In the genomic region with DNA sequence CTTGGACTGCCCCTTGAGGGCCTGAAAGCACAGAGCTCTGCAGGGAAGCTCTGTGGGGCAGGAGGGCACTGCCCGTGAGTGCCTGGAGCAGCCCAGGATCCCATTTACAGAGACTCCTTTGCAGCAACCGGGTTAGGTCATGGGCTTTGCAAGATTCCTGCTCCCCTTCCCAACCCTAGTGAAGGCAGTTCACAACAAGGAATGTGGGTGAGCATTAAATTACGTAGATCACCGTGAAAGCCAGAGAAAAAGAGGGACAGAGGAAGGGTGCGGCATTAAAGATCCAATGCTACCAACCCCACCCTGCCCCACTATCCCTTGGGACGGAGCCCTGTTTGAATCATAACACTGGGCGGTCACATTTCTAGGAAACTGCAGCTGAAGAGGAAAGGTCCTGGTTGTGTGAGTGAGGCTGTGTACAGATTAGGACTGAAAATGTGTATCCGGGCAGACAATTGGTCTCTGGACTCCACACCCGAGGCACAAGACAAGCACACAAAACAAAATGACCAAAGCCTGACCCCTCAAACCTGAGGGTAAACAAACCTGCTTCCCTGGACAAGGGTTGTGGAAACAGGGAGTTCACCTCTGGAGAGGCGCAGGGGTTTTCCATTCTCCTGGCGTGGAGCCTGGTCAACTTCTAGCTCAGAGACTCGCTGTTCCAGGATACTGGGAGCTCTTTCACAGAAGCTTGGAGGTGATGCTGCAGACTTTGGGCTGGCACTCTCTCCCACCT, we compare ENCODE assay signal across 14 cellular contexts. TPM values are rescaled to one million over a fixed set of nuclear protein-coding genes. Genes with fewer than 3 reads are reported as not detected.
A peak's percentile ranks its signal among the peaks of the same experiment; 100 is the strongest.
DNase-seq lines count a peak whose midpoint lies in the region; ATAC-seq, FAIRE-seq and TF ChIP-seq lines count a peak whose summit lies in the region.
"Had no signal": no experiment of that assay in that cellular context is flagged by ENCODE, and none has a peak within 500 bp of the region (broad histone marks: within the 10 kb centered on the region; RNA-seq: fewer than 3 reads in every experiment).

No MANE protein-coding gene starts in this region.

- no peak overlapping the region for H3K27ac ChIP-seq in CD4-positive, CD25-positive, alpha-beta regulatory T cell (ENCODE audit: insufficient read depth, low read length, poor library complexity, severe bottlenecking)
- H3K27ac ChIP-seq in keratinocyte (ENCODE audit: control insufficient read depth, insufficient read depth, low read length) = no peak overlapping the region
- no peak overlapping the region for H3K27ac ChIP-seq in SJCRH30
- H3K27ac ChIP-seq: BLaER1, RWPE1 had no signal

- no peak for TF ChIP-seq CTCF in keratinocyte (optimal IDR thresholded peaks at IDR 0.05 in 1 of 3, IDR thresholded peaks at IDR 0.05 in 1 of 3, conservative IDR thresholded peaks at IDR 0.05 in 1 of 3; ENCODE audit: extremely low read depth in 1 of 3, insufficient read depth in 2 of 3, low read length in 3 of 3)

- peak overlapping the region; percentile 20 to 97 (median 73) for H3K27ac Mint-ChIP-seq in CD4-positive, CD25-positive, alpha-beta regulatory T cell
- H3K27ac Mint-ChIP-seq: activated naive CD8-positive, alpha-beta T cell treated with anti-CD3 and anti-CD28 coated beads for 36 hours had no signal

- no peaks in the 10 kb centered on the region for H3K27me3 ChIP-seq in CD4-positive, CD25-positive, alpha-beta regulatory T cell (ENCODE audit: control insufficient read depth, insufficient read depth, low read length)
- no peaks in the 10 kb centered on the region for H3K27me3 ChIP-seq in keratinocyte (ENCODE audit: control insufficient read depth, extremely low read depth, insufficient read depth, low read length)
- no peaks in the 10 kb centered on the region for H3K27me3 ChIP-seq in SJCRH30
- H3K27me3 ChIP-seq: BLaER1 had no signal

- H4K20me1 ChIP-seq in keratinocyte (ENCODE audit: control insufficient read depth, extremely low read depth, insufficient read depth, low read length) = no peaks in the 10 kb centered on the region
- H4K20me1 ChIP-seq: BLaER1 had no signal

- no peaks in the 10 kb centered on the region for H3K36me3 Mint-ChIP-seq in CD4-positive, CD25-positive, alpha-beta regulatory T cell

- no peaks in the 10 kb centered on the region for H3K9me1 ChIP-seq in keratinocyte (ENCODE audit: control insufficient read depth, extremely low read depth, insufficient read depth, low read length)

- no peaks in the 10 kb centered on the region for H3K27me3 Mint-ChIP-seq in CD4-positive, CD25-positive, alpha-beta regulatory T cell
- H3K27me3 Mint-ChIP-seq: activated naive CD8-positive, alpha-beta T cell treated with anti-CD3 and anti-CD28 coated beads for 36 hours had no signal

- no peaks in the 10 kb centered on the region for H3K9me3 ChIP-seq in CD4-positive, CD25-positive, alpha-beta regulatory T cell (ENCODE audit: control insufficient read depth in 2 of 2, low read length in 2 of 2)
- no peaks in the 10 kb centered on the region for H3K9me3 ChIP-seq in keratinocyte (ENCODE audit: control insufficient read depth, low read depth, low read length)
- H3K9me3 ChIP-seq in SJCRH30 (replicated peaks) = no peaks in the 10 kb centered on the region
- H3K9me3 ChIP-seq: BLaER1 had no signal

- no peak for DNase-seq in CD4-positive, CD25-positive, alpha-beta regulatory T cell
- peak; percentile 47 for DNase-seq in cerebellar cortex (ENCODE audit: low spot score)
- DNase-seq in keratinocyte (ENCODE audit: low read depth, low spot score) = no peak
- DNase-seq in sciatic nerve (ENCODE audit: low spot score) = peak; percentile 80
- DNase-seq in AG08396 (ENCODE audit: low spot score) = no peak
- DNase-seq in EL = no peak
- no peak for DNase-seq in SJCRH30
- DNase-seq: activated CD4-positive, CD25-positive, alpha-beta regulatory T cell treated with anti-CD3 and anti-CD28 coated beads, Interleukin-2, amount 50 U/mL, for 72 hours; activated naive CD8-positive, alpha-beta T cell treated with anti-CD3 and anti-CD28 coated beads for 36 hours; NCI-H2081 treated with DMSO at 0.1 percent for 48 hours; stimulated activated CD4-positive, alpha-beta T cell treated with anti-CD3 and anti-CD28 coated beads, Interleukin-4, amount 100 ng/mL, for 1 hour had no signal

- H3K4me3 ChIP-seq in CD4-positive, CD25-positive, alpha-beta regulatory T cell (ENCODE audit: low read depth, low read length) = no peak overlapping the region
- H3K4me3 ChIP-seq in keratinocyte (ENCODE audit: control insufficient read depth in 2 of 3, extremely low read depth in 1 of 3, insufficient read depth in 2 of 3, low read depth in 1 of 3, low read length in 3 of 3) = no peak overlapping the region
- no peak overlapping the region for H3K4me3 ChIP-seq in SJCRH30
- H3K4me3 ChIP-seq: BLaER1 had no signal

- H3K9ac ChIP-seq in keratinocyte (ENCODE audit: control insufficient read depth, extremely low read depth, insufficient read depth, low read length) = no peak overlapping the region
- H3K9ac ChIP-seq: BLaER1 had no signal

- dilution Hi-C loops in keratinocyte (cut with MboI; ENCODE audit: extremely low pct_ligation_motif_present, low sequenced_read_pairs) = no loop called here

- H3K4me1 ChIP-seq in CD4-positive, CD25-positive, alpha-beta regulatory T cell (ENCODE audit: control insufficient read depth, insufficient read depth, low read length, poor library complexity, severe bottlenecking) = peaks cover 31% of the 10 kb centered on the region
- H3K4me1 ChIP-seq in keratinocyte (ENCODE audit: control insufficient read depth, extremely low read depth, insufficient read depth, low read length) (peaks cover 22% of the 10 kb centered on the region), SJCRH30 (no peaks in the 10 kb centered on the region)

- H3K9me3 Mint-ChIP-seq in CD4-positive, CD25-positive, alpha-beta regulatory T cell = peaks cover 0 to 1% (median 0%) of the 10 kb centered on the region in 7 donors
- H3K9me3 Mint-ChIP-seq: activated naive CD8-positive, alpha-beta T cell treated with anti-CD3 and anti-CD28 coated beads for 36 hours had no signal

- ATAC-seq in CD4-positive, CD25-positive, alpha-beta regulatory T cell (ENCODE audit: low read depth in 2 of 2) = no peak
- peak; percentile 65 for ATAC-seq in sciatic nerve
- no peak for ATAC-seq in GM19023 (IDR thresholded peaks at IDR 0.05; ENCODE audit: unreplicated experiment)

- peak overlapping the region; percentile 42 for H2AFZ ChIP-seq in keratinocyte (ENCODE audit: control insufficient read depth, low read length)

- no peaks in the 10 kb centered on the region for H3K79me2 ChIP-seq in keratinocyte (ENCODE audit: control insufficient read depth, insufficient read depth, low read length)

- H3K4me3 Mint-ChIP-seq in CD4-positive, CD25-positive, alpha-beta regulatory T cell = peak overlapping the region in 1 of 4 donors; percentile 51
- H3K4me3 Mint-ChIP-seq: activated naive CD8-positive, alpha-beta T cell treated with anti-CD3 and anti-CD28 coated beads for 36 hours had no signal

- FAIRE-seq in keratinocyte (lab: Jason Lieb, UNC) = no peak

- H3K36me3 ChIP-seq in CD4-positive, CD25-positive, alpha-beta regulatory T cell (ENCODE audit: control insufficient read depth, insufficient read depth, low read length) = no peaks in the 10 kb centered on the region
- H3K36me3 ChIP-seq in keratinocyte (ENCODE audit: control insufficient read depth in 2 of 2, extremely low read depth in 1 of 2, insufficient read depth in 2 of 2, low read length in 2 of 2) = no peaks in the 10 kb centered on the region
- H3K36me3 ChIP-seq in SJCRH30 = no peaks in the 10 kb centered on the region
- H3K36me3 ChIP-seq: BLaER1 had no signal

- intact Hi-C loops in sciatic nerve (cut with DNase I) = loop anchor here (10.0 kb wide), 1 partner anchor 72 kb away; no protein-coding TSS in a partner anchor

- peak overlapping the region; percentile 48 for H3K4me2 ChIP-seq in keratinocyte (ENCODE audit: control insufficient read depth, extremely low read depth, insufficient read depth, low read depth, low read length)
- H3K4me2 ChIP-seq: BLaER1 had no signal

- peaks cover 13 to 56% (median 37%) of the 10 kb centered on the region in 4 donors for H3K4me1 Mint-ChIP-seq in CD4-positive, CD25-positive, alpha-beta regulatory T cell

RNA-seq across cellular contexts. Expression of a gene that starts 16.8 kb away (rescaled TPM):
- 16.8 TPM for total RNA-seq in CD4-positive, CD25-positive, alpha-beta regulatory T cell
- polyA plus RNA-seq in CD4-positive, CD25-positive, alpha-beta regulatory T cell = 100 to 1,000 TPM; 106 to 170 (median 143) TPM
- polyA plus RNA-seq in keratinocyte = 0.53 to 0.94 TPM (median 0.58 TPM) in 3 replicates
- 0.42 TPM for polyA plus RNA-seq in keratinocyte (2011; ENCODE audit: low read depth)
- 0.90 and 1.4 TPM in 2 replicates for polyA plus RNA-seq in keratinocyte (2011; cell fraction: cytosol; rRNA removed)
- 0.28 and 0.69 TPM in 2 replicates for polyA plus RNA-seq in keratinocyte (2011; cell fraction: nucleus; rRNA removed)
- polyA plus RNA-seq in keratinocyte (2012; ENCODE audit: low replicate concordance) = 0.84 and 2.0 TPM in 2 replicates
- 0.61 to 2.1 TPM in 2 of 3 replicates, not detected in the other for polyA minus RNA-seq in keratinocyte
- polyA minus RNA-seq in keratinocyte (2011; cell fraction: cytosol; rRNA and poly(A)+ RNA removed) = not detected
- polyA minus RNA-seq in keratinocyte (2011; cell fraction: nucleus; rRNA and poly(A)+ RNA removed) = not detected in 2 replicates
- total RNA-seq in sciatic nerve = 6.2 TPM
- total RNA-seq in SJCRH30 (2014; rRNA removed; shearing (Covaris generic)) = 0.24 TPM in 1 of 2 replicates, not detected in the other

Comparison
In these comparisons a context has a peak if more than half of its experiments do, and no peak if none do; other contexts are left out.
1. DNase-seq: peak in cerebellar cortex (single experiment) and sciatic nerve (single experiment); none in CD4-positive, CD25-positive, alpha-beta regulatory T cell (0 of 3), keratinocyte (single experiment), AG08396 (single experiment), EL (single experiment) and SJCRH30 (0 of 2).